1 cellular context compared by ENCODE assay signal in genomic region chr1:168499094-168500049, GRCh38.
TF ChIP-seq lines count a peak whose summit lies in the region.

No MANE protein-coding gene starts in this region.

TF ChIP-seq in HEK293, 187 proteins besides CTCF, POLR2A, EP300 and RAD21 (continued from another document):
- TF ChIP-seq ZNF639 (tag by site-specific recombination; IDR thresholded peaks at IDR 0.05), result no peak
- no peak for TF ChIP-seq ZEB2 (tag by site-specific recombination; IDR thresholded peaks at IDR 0.05)
- TF ChIP-seq ZNF362 (tag by site-specific recombination; IDR thresholded peaks at IDR 0.05), result no peak
- no peak for TF ChIP-seq SCRT1 (tag by site-specific recombination; IDR thresholded peaks at IDR 0.05; ENCODE audit: borderline replicate concordance)
- TF ChIP-seq PRDM4 (tag by site-specific recombination; IDR thresholded peaks at IDR 0.05), result peak; percentile 69
- TF ChIP-seq OSR2 (tag by site-specific recombination; IDR thresholded peaks at IDR 0.05), result 0 out of 2 replicates have a peak, but pooled peaks have one; percentile 21
- no peak for TF ChIP-seq ZBTB10 (tag by site-specific recombination; IDR thresholded peaks at IDR 0.05)
- no peak for TF ChIP-seq KLF1 (tag by site-specific recombination; IDR thresholded peaks at IDR 0.05)
- TF ChIP-seq ZNF121 (tag by site-specific recombination; IDR thresholded peaks at IDR 0.05), result no peak
- TF ChIP-seq ZNF335 (tag by site-specific recombination; conservative IDR thresholded peaks at IDR 0.05), result peak; percentile 55
TF ChIP-seq in HEK293: peak in this region for 9.
